ENCODE assay signal across 3 cellular contexts in genomic region chr1:213618094-213618493, GRCh38.
"Had no signal": no experiment of that assay in that cellular context is flagged by ENCODE, and none has a peak within 500 bp of the region (broad histone marks: within the 10 kb centered on the region; RNA-seq: fewer than 3 reads in every experiment).

No MANE protein-coding gene starts in this region.

- ATAC-seq: GM12878 had no signal

- H3K4me3 ChIP-seq: GM12878 had no signal

- DNase-seq: GDM1, GF-D8 had no signal
